Comparison of ENCODE assay signal across 13 cellular contexts in genomic region chr20:8404912-8405635, GRCh38.
"Had no signal": no experiment of that assay in that cellular context is flagged by ENCODE, and none has a peak within 500 bp of the region (broad histone marks: within the 10 kb centered on the region; RNA-seq: fewer than 3 reads in every experiment).

No MANE protein-coding gene starts in this region.

- H3K4me3 ChIP-seq: colonic mucosa, hepatocyte, lower lobe of right lung, upper lobe of left lung had no signal

- ATAC-seq: lower lobe of right lung; stimulated activated naive CD8-positive, alpha-beta T cell treated with anti-CD3 and anti-CD28 coated beads, Interleukin-15, Interleukin-2, amounts not matched to agents 100 U/mL and 50 U/mL, for 24 hours had no signal

- H3K4me2 ChIP-seq: hepatocyte had no signal

- H3K27me3 ChIP-seq: colonic mucosa, hepatocyte, upper lobe of left lung had no signal

- DNase-seq: activated CD4-positive, alpha-beta T cell treated with anti-CD3 and anti-CD28 coated beads, Interleukin-2, amount 50 U/mL, for 1 hour; activated CD4-positive, CD25-positive, alpha-beta regulatory T cell; activated naive CD4-positive, alpha-beta T cell treated with anti-CD3 and anti-CD28 coated beads, Interleukin-2, amount 10 ng/mL, durations not matched to agents 7 days and 5 days; caudate nucleus; colonic mucosa; effector memory CD4-positive, alpha-beta T cell; lower lobe of right lung; stimulated activated CD4-positive, alpha-beta T cell treated with anti-CD3 and anti-CD28 coated beads, Interleukin-12 subunit alpha, Interleukin-12 subunit beta, amount 100 ng/mL, for 4 hours; stimulated activated naive CD8-positive, alpha-beta T cell treated with anti-CD3 and anti-CD28 coated beads, Interleukin-15, Interleukin-2, amounts not matched to agents 100 U/mL and 50 U/mL, for 24 hours; upper lobe of left lung had no signal

- FAIRE-seq: frontal cortex, TTC549 had no signal

- H3K4me1 ChIP-seq: colonic mucosa, upper lobe of left lung had no signal

- H3K27ac ChIP-seq: colonic mucosa, hepatocyte, lower lobe of right lung, upper lobe of left lung had no signal

- H3K9me3 ChIP-seq: colonic mucosa, lower lobe of right lung, upper lobe of left lung had no signal

- H3K36me3 ChIP-seq: colonic mucosa, lower lobe of right lung, upper lobe of left lung had no signal
